14 cellular contexts compared by ENCODE assay signal in the genomic region with DNA sequence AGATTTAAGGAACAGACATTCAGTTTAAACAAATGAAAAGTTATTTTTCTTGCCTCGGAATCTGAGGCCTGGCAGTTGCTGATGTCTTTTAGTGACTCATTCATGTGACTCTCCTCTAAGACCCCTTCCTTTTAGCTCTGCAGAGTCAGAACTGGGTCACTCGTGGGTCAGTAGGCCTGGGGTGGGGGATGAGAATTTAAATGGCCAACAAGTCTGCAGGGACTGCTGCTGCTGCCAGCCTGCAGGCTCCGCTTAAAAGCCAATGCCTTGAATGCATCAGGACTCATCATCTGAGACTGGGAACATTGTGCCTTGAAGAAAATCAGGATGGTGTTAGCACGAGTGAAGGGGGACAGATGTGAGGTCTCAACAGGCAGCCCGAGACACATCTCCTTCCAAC.
DNase-seq lines count a peak whose midpoint lies in the region; ATAC-seq and TF ChIP-seq lines count a peak whose summit lies in the region.
"Had no signal": no experiment of that assay in that cellular context is flagged by ENCODE, and none has a peak within 500 bp of the region (broad histone marks: within the 10 kb centered on the region; RNA-seq: fewer than 3 reads in every experiment).

No MANE protein-coding gene starts in this region.

- H3K4me3 Mint-ChIP-seq in neural progenitor cell: no peak overlapping the region
- H3K4me3 Mint-ChIP-seq: CD4-positive, CD25-positive, alpha-beta regulatory T cell; HFFc6 had no signal

- dilution Hi-C loops in mammary epithelial cell (cut with HindIII; ENCODE audit: low sequenced_read_pairs): no loop called here

- H3K4me3 ChIP-seq in BLaER1 (no peak overlapping the region), neural progenitor cell (no peak overlapping the region), esophagus muscularis mucosa (no peak overlapping the region), mammary epithelial cell (replicated peaks in 1 of 3; ENCODE audit: insufficient read depth in 1 of 3, low read depth in 2 of 3, low read length in 3 of 3) (no peak overlapping the region)

- H2AFZ ChIP-seq in neural progenitor cell (replicated peaks): no peak overlapping the region
- no peak overlapping the region for H2AFZ ChIP-seq in mammary epithelial cell (ENCODE audit: low read depth, low read length)

- H4K20me1 ChIP-seq in BLaER1: no peaks in the 10 kb centered on the region
- H4K20me1 ChIP-seq in neural progenitor cell (ENCODE audit: low read depth): no peaks in the 10 kb centered on the region
- no peaks in the 10 kb centered on the region for H4K20me1 ChIP-seq in mammary epithelial cell (ENCODE audit: insufficient read depth, low read length)

- H3K4me2 ChIP-seq in BLaER1 (peak overlapping the region; percentile 66), neural progenitor cell (no peak overlapping the region), mammary epithelial cell (ENCODE audit: insufficient read depth, low read depth, low read length) (no peak overlapping the region)

- 52% methylated on average over 5 of the region's 5 CpGs for WGBS in esophagus muscularis mucosa
- 57% methylated on average over 5 of the region's 5 CpGs for WGBS in mammary epithelial cell (ENCODE audit: low coverage, missing lambda C conversion rate)

- H3K36me3 Mint-ChIP-seq in neural progenitor cell: no peaks in the 10 kb centered on the region
- H3K36me3 Mint-ChIP-seq: CD4-positive, CD25-positive, alpha-beta regulatory T cell had no signal

- in situ Hi-C loops in mammary epithelial cell (cut with MboI; ENCODE audit: low sequenced_read_pairs in 2 of 2): no loop called here

- H3K4me1 ChIP-seq in BLaER1 (peaks cover 48% of the 10 kb centered on the region), neural progenitor cell (no peaks in the 10 kb centered on the region), esophagus muscularis mucosa (no peaks in the 10 kb centered on the region), mammary epithelial cell (ENCODE audit: insufficient read depth, low read length) (no peaks in the 10 kb centered on the region)

- H3K4me1 Mint-ChIP-seq in neural progenitor cell: peaks cover 43% of the 10 kb centered on the region
- H3K4me1 Mint-ChIP-seq: CD4-positive, CD25-positive, alpha-beta regulatory T cell had no signal

- DNase-seq in astrocyte of the hippocampus (ENCODE audit: low read depth, low spot score) (peak; percentile 54), left kidney (ENCODE audit: low read depth, low spot score) (peak; percentile 46), neural progenitor cell (ENCODE audit: low spot score) (no peak), esophagus muscularis mucosa (ENCODE audit: extremely low spot score) (no peak), NCI-H2171 (lab: John Stamatoyannopoulos, UW) (no peak), mammary epithelial cell (no peak)
- DNase-seq: CD4-positive, CD25-positive, alpha-beta regulatory T cell; DMS53; GF-D8; HCEC 1CT; HFFc6 had no signal

- H3F3A ChIP-seq in neural progenitor cell (ENCODE audit: low read depth): no peaks in the 10 kb centered on the region

- H3K27ac ChIP-seq in BLaER1 (0 out of 2 replicates have a peak overlapping the region, but pooled peaks have one; percentile 1), neural progenitor cell (no peak overlapping the region), esophagus muscularis mucosa (replicated peaks in 1 of 4) (no peak overlapping the region), mammary epithelial cell (ENCODE audit: insufficient read depth, low read depth, low read length) (no peak overlapping the region)
- H3K27ac ChIP-seq: 22Rv1 had no signal

- BruUV-seq in mammary epithelial cell (replicated peaks; lab: Mats Ljungman, UMichigan): no TSS peak

- H3K27ac Mint-ChIP-seq in neural progenitor cell: peak overlapping the region; percentile 39
- H3K27ac Mint-ChIP-seq: CD4-positive, CD25-positive, alpha-beta regulatory T cell; HFFc6 had no signal

- no peak overlapping the region for H3K9ac ChIP-seq in BLaER1
- H3K9ac ChIP-seq in neural progenitor cell: no peak overlapping the region
- H3K9ac ChIP-seq in mammary epithelial cell (ENCODE audit: insufficient read depth, low read length): no peak overlapping the region

- H3K79me2 ChIP-seq in neural progenitor cell (ENCODE audit: low read depth) (no peaks in the 10 kb centered on the region), mammary epithelial cell (ENCODE audit: insufficient read depth, low read length) (no peaks in the 10 kb centered on the region)

- TF ChIP-seq CTCF in neural progenitor cell (IDR thresholded peaks at IDR 0.05): no peak
- TF ChIP-seq CTCF in esophagus muscularis mucosa (IDR thresholded peaks at IDR 0.05): no peak
- no peak for TF ChIP-seq CTCF in mammary epithelial cell (conservative IDR thresholded peaks at IDR 0.05 in 1 of 2, IDR thresholded peaks at IDR 0.05 in 1 of 2; ENCODE audit: extremely low read depth in 1 of 2, insufficient read depth in 1 of 2, low read depth in 1 of 2, low read length in 2 of 2)

- no peak for ATAC-seq in GM21390 (IDR thresholded peaks at IDR 0.05; ENCODE audit: unreplicated experiment)

- H3K9me3 ChIP-seq in BLaER1 (no peaks in the 10 kb centered on the region), neural progenitor cell (ENCODE audit: low read depth) (no peaks in the 10 kb centered on the region), esophagus muscularis mucosa (no peaks in the 10 kb centered on the region), mammary epithelial cell (replicated peaks; ENCODE audit: insufficient read depth, low read length) (no peaks in the 10 kb centered on the region)

- intact Hi-C loops in esophagus muscularis mucosa (cut with DNase I) (no loop called here), mammary epithelial cell (cut with micrococcal nuclease) (no loop called here)

- H3K36me3 ChIP-seq in BLaER1 (no peaks in the 10 kb centered on the region), neural progenitor cell (no peaks in the 10 kb centered on the region), esophagus muscularis mucosa (no peaks in the 10 kb centered on the region), mammary epithelial cell (ENCODE audit: insufficient read depth, low read length) (no peaks in the 10 kb centered on the region)

- TF ChIP-seq EP300 in esophagus muscularis mucosa (IDR thresholded peaks at IDR 0.05): no peak

- TF ChIP-seq POLR2A in esophagus muscularis mucosa (IDR thresholded peaks at IDR 0.05; ENCODE audit: low read depth): no peak

- peaks cover 2% of the 10 kb centered on the region for H3K9me3 Mint-ChIP-seq in neural progenitor cell
- H3K9me3 Mint-ChIP-seq: CD4-positive, CD25-positive, alpha-beta regulatory T cell; HFFc6 had no signal

- H3K27me3 Mint-ChIP-seq in neural progenitor cell (ENCODE audit: insufficient read depth, low read depth): peaks cover 3% of the 10 kb centered on the region
- H3K27me3 Mint-ChIP-seq: CD4-positive, CD25-positive, alpha-beta regulatory T cell had no signal

- no peaks in the 10 kb centered on the region for H3K27me3 ChIP-seq in BLaER1
- no peaks in the 10 kb centered on the region for H3K27me3 ChIP-seq in neural progenitor cell
- H3K27me3 ChIP-seq in esophagus muscularis mucosa: peaks cover 0 to 7% (median 0%) of the 10 kb centered on the region in 4 donors
- H3K27me3 ChIP-seq in mammary epithelial cell (ENCODE audit: insufficient read depth, low read length): no peaks in the 10 kb centered on the region

- CTCF ChIA-PET in mammary epithelial cell (lab: Charles Lee; ENCODE audit: low non-redundant PET): no interaction called here

Comparison
In these comparisons a context has a peak if more than half of its experiments do, and no peak if none do; other contexts are left out.
1. DNase-seq: peak in astrocyte of the hippocampus (single experiment) and left kidney (single experiment); none in neural progenitor cell (single experiment), esophagus muscularis mucosa (single experiment), NCI-H2171 (single experiment) and mammary epithelial cell (single experiment).